In genomic region chr20:36666181-36666740, GRCh38 we compare ENCODE assay signal across 12 cellular contexts. TPM values are rescaled to one million over a fixed set of nuclear protein-coding genes. Genes with fewer than 3 reads are reported as not detected.
DNase-seq lines count a peak whose midpoint lies in the region; ATAC-seq and TF ChIP-seq lines count a peak whose summit lies in the region.
"Had no signal": no experiment of that assay in that cellular context is flagged by ENCODE, and none has a peak within 500 bp of the region (broad histone marks: within the 10 kb centered on the region; RNA-seq: fewer than 3 reads in every experiment).

No MANE protein-coding gene starts in this region.

- peak; percentile 19 for TF ChIP-seq CTCF in brain microvascular endothelial cell (IDR thresholded peaks at IDR 0.05; ENCODE audit: low read depth, low read length, missing control alignments)

- H3K27ac ChIP-seq in brain microvascular endothelial cell, result no peak overlapping the region
- H3K27ac ChIP-seq: gastroesophageal sphincter had no signal

- H3K36me3 ChIP-seq in brain microvascular endothelial cell (replicated peaks), result peaks cover 3% of the 10 kb centered on the region

- no peak overlapping the region for H3K27ac Mint-ChIP-seq in naive B cell
- no peak overlapping the region for H3K27ac Mint-ChIP-seq in stimulated activated memory B cell treated with anti-CD40 and anti-IgM and Interleukin-4, amounts not matched to agents 10 μg/mL and 1 μg/mL and 100 μg/mL, for 72 hours
- H3K27ac Mint-ChIP-seq: natural killer cell, T-cell had no signal

- peaks cover 10 to 15% of the 10 kb centered on the region in 2 donors for H3K36me3 Mint-ChIP-seq in naive B cell
- H3K36me3 Mint-ChIP-seq in stimulated activated memory B cell treated with anti-CD40 and anti-IgM and Interleukin-4, amounts not matched to agents 10 μg/mL and 1 μg/mL and 100 μg/mL, for 72 hours, result peaks cover 12% of the 10 kb centered on the region
- H3K36me3 Mint-ChIP-seq: natural killer cell had no signal

- no peaks in the 10 kb centered on the region for H3K4me1 Mint-ChIP-seq in naive B cell
- H3K4me1 Mint-ChIP-seq in stimulated activated memory B cell treated with anti-CD40 and anti-IgM and Interleukin-4, amounts not matched to agents 10 μg/mL and 1 μg/mL and 100 μg/mL, for 72 hours, result no peaks in the 10 kb centered on the region
- H3K4me1 Mint-ChIP-seq: natural killer cell, T-cell had no signal

- DNase-seq in DMS53 (lab: John Stamatoyannopoulos, UW) (peak; percentile 48), DMS53 treated with DMSO at 0.1 percent for 48 hours (lab: John Stamatoyannopoulos, UW; ENCODE audit: unreplicated experiment) (no peak), M059J (ENCODE audit: low read depth) (peak; percentile 36), brain microvascular endothelial cell (peak; percentile 1), naive B cell (peak; percentile 10), NK-92 (lab: John Stamatoyannopoulos, UW; ENCODE audit: unreplicated experiment) (no peak)
- DNase-seq: 8988T, natural killer cell, T-cell had no signal

- in situ Hi-C loops in brain microvascular endothelial cell (cut with HindIII; ENCODE audit: low pct_ligation_motif_present, low sequenced_read_pairs), result no loop called here

- ATAC-seq in naive B cell (ENCODE audit: low read depth in 2 of 2) (peak; percentile 48 to 52), GM19023 (IDR thresholded peaks at IDR 0.05; ENCODE audit: unreplicated experiment) (no peak)
- ATAC-seq in stimulated activated memory B cell treated with anti-CD40 and anti-IgM and Interleukin-4, amounts not matched to agents 10 μg/mL and 1 μg/mL and 100 μg/mL, for 72 hours, result no peak
- ATAC-seq: gastroesophageal sphincter had no signal

- H3K27me3 Mint-ChIP-seq in naive B cell, result no peaks in the 10 kb centered on the region
- H3K27me3 Mint-ChIP-seq in stimulated activated memory B cell treated with anti-CD40 and anti-IgM and Interleukin-4, amounts not matched to agents 10 μg/mL and 1 μg/mL and 100 μg/mL, for 72 hours, result no peaks in the 10 kb centered on the region
- H3K27me3 Mint-ChIP-seq: T-cell had no signal

- no peaks in the 10 kb centered on the region for H3K9me3 Mint-ChIP-seq in naive B cell
- H3K9me3 Mint-ChIP-seq in stimulated activated memory B cell treated with anti-CD40 and anti-IgM and Interleukin-4, amounts not matched to agents 10 μg/mL and 1 μg/mL and 100 μg/mL, for 72 hours, result no peaks in the 10 kb centered on the region
- H3K9me3 Mint-ChIP-seq: natural killer cell, T-cell had no signal

- no peak overlapping the region for H3K4me3 Mint-ChIP-seq in naive B cell
- no peak overlapping the region for H3K4me3 Mint-ChIP-seq in stimulated activated memory B cell treated with anti-CD40 and anti-IgM and Interleukin-4, amounts not matched to agents 10 μg/mL and 1 μg/mL and 100 μg/mL, for 72 hours
- H3K4me3 Mint-ChIP-seq: natural killer cell, T-cell had no signal

- H3K27me3 ChIP-seq in brain microvascular endothelial cell (replicated peaks), result no peaks in the 10 kb centered on the region
- H3K27me3 ChIP-seq: gastroesophageal sphincter had no signal

- H3K4me3 ChIP-seq in brain microvascular endothelial cell (ENCODE audit: low read depth, low read length), result no peak overlapping the region
- H3K4me3 ChIP-seq: gastroesophageal sphincter had no signal

RNA-seq across cellular contexts. Expression of gene SLA2, which starts 20.3 kb away (rescaled TPM):
- 0.02 TPM in 1 of 2 replicates, not detected in the other for total RNA-seq in M059J (2014; rRNA removed; shearing (Covaris generic))
- under 1 TPM in 4 of 6 donors, not detected in 2; 0.09 to 0.40 (median 0.23) TPM for polyA plus RNA-seq in naive B cell (ENCODE audit: low read depth in 6 of 6)

Comparison
In these comparisons a context has a peak if more than half of its experiments do, and no peak if none do; other contexts are left out.
1. DNase-seq: peak in DMS53 (single experiment), M059J (single experiment), brain microvascular endothelial cell (single experiment) and naive B cell (single experiment); none in DMS53 treated with DMSO at 0.1 percent for 48 hours (single experiment) and NK-92 (single experiment).
2. ATAC-seq: peak in naive B cell (2 of 2); none in stimulated activated memory B cell treated with anti-CD40 and anti-IgM and Interleukin-4, amounts not matched to agents 10 μg/mL and 1 μg/mL and 100 μg/mL, for 72 hours (single experiment) and GM19023 (single experiment).